ENCODE assay signal across 9 cellular contexts in genomic region chr17:47720754-47721533, GRCh38. TPM values are rescaled to one million over a fixed set of nuclear protein-coding genes. Genes with fewer than 3 reads are reported as not detected.
DNase-seq lines count a peak whose midpoint lies in the region; ATAC-seq, FAIRE-seq and TF ChIP-seq lines count a peak whose summit lies in the region.
"Had no signal": no experiment of that assay in that cellular context is flagged by ENCODE, and none has a peak within 500 bp of the region (broad histone marks: within the 10 kb centered on the region; RNA-seq: fewer than 3 reads in every experiment).

No MANE protein-coding gene starts in this region.

- ATAC-seq in Panc1: peak; percentile 37; the same call in 1 of the 2 replicates

- peak overlapping the region; percentile 95 for H3K27ac Mint-ChIP-seq in activated T-helper 2 cell treated with anti-CD3 and anti-CD28 coated beads, Interferon-gamma antibody, Interleukin-2, Interleukin-4, amounts not matched to agents 10 μg/mL and 5 μg/mL and 100 μg/mL, durations not matched to agents 14 hours and 24 hours and 36 hours

- no peaks in the 10 kb centered on the region for H3K27me3 Mint-ChIP-seq in activated T-helper 2 cell treated with anti-CD3 and anti-CD28 coated beads, Interferon-gamma antibody, Interleukin-2, Interleukin-4, amounts not matched to agents 10 μg/mL and 5 μg/mL and 100 μg/mL, durations not matched to agents 14 hours and 24 hours and 36 hours (ENCODE audit: low read depth)

- intact Hi-C loops in Panc1 (cut with micrococcal nuclease; ENCODE audit: unreplicated experiment): no loop called here
- intact Hi-C loops in activated T-helper 2 cell treated with anti-CD3 and anti-CD28 coated beads, Interferon-gamma antibody, Interleukin-2, Interleukin-4, amounts not matched to agents 10 μg/mL and 5 μg/mL and 100 μg/mL, durations not matched to agents 14 hours and 24 hours and 36 hours (cut with micrococcal nuclease): loop anchor here (1.0 kb wide), 3 partner anchors 12 to 22 kb away; partner anchors contain the start of gene TBX21

- BruUV-seq in Panc1 (replicated peaks; lab: Mats Ljungman, UMichigan): no TSS peak

- peaks cover 3% of the 10 kb centered on the region; the same call in 1 of the 2 replicates for H3K4me1 ChIP-seq in Panc1 (ENCODE audit: control insufficient read depth, insufficient read depth, low read length)

- no peaks in the 10 kb centered on the region for H3K36me3 Mint-ChIP-seq in activated T-helper 2 cell treated with anti-CD3 and anti-CD28 coated beads, Interferon-gamma antibody, Interleukin-2, Interleukin-4, amounts not matched to agents 10 μg/mL and 5 μg/mL and 100 μg/mL, durations not matched to agents 14 hours and 24 hours and 36 hours (ENCODE audit: low read depth)

- peak overlapping the region; percentile 64 for H3K4me3 Mint-ChIP-seq in activated T-helper 2 cell treated with anti-CD3 and anti-CD28 coated beads, Interferon-gamma antibody, Interleukin-2, Interleukin-4, amounts not matched to agents 10 μg/mL and 5 μg/mL and 100 μg/mL, durations not matched to agents 14 hours and 24 hours and 36 hours (ENCODE audit: low read depth)

- in situ Hi-C loops in Panc1 (cut with HindIII; ENCODE audit: low pct_unique_long_range_greater_than_20kb, low sequenced_read_pairs): no loop called here

- POLR2A ChIA-PET in Panc1 (lab: Charles Lee): no interaction called here

- H3K9me3 Mint-ChIP-seq in activated T-helper 2 cell treated with anti-CD3 and anti-CD28 coated beads, Interferon-gamma antibody, Interleukin-2, Interleukin-4, amounts not matched to agents 10 μg/mL and 5 μg/mL and 100 μg/mL, durations not matched to agents 14 hours and 24 hours and 36 hours: no peaks in the 10 kb centered on the region

- no peaks in the 10 kb centered on the region for H3K9me3 ChIP-seq in Panc1 (ENCODE audit: control insufficient read depth, insufficient read depth, low read depth, low read length)

- no peaks in the 10 kb centered on the region for H3K36me3 ChIP-seq in Panc1 (ENCODE audit: control insufficient read depth, insufficient read depth, low read length)

- FAIRE-seq in urothelium cell line (lab: Jason Lieb, UNC) (no peak), D721Med (lab: Jason Lieb, UNC) (no peak)
- FAIRE-seq: A204.1 had no signal

- no peaks in the 10 kb centered on the region for H3K27me3 ChIP-seq in Panc1 (ENCODE audit: control insufficient read depth, insufficient read depth, low read length)

- CTCF ChIA-PET in Panc1 (lab: Charles Lee): no interaction called here

- H3K4me3 ChIP-seq in Panc1 (ENCODE audit: low read depth in 2 of 2, low read length in 2 of 2): no peak overlapping the region

- peaks cover 73% of the 10 kb centered on the region for H3K4me1 Mint-ChIP-seq in activated T-helper 2 cell treated with anti-CD3 and anti-CD28 coated beads, Interferon-gamma antibody, Interleukin-2, Interleukin-4, amounts not matched to agents 10 μg/mL and 5 μg/mL and 100 μg/mL, durations not matched to agents 14 hours and 24 hours and 36 hours (ENCODE audit: low read depth)

- peak; percentile 78 for DNase-seq in DMS53 (lab: John Stamatoyannopoulos, UW)
- DNase-seq in DMS53 treated with DMSO at 0.1 percent for 48 hours (lab: John Stamatoyannopoulos, UW; ENCODE audit: unreplicated experiment): no peak
- DNase-seq in Panc1 (ENCODE audit: low read depth, low spot score): no peak
- peak; percentile 82 for DNase-seq in activated T-helper 2 cell treated with anti-CD3 and anti-CD28 coated beads, Interferon-gamma antibody, Interleukin-2, Interleukin-4, amounts not matched to agents 10 μg/mL and 5 μg/mL and 100 μg/mL, durations not matched to agents 14 hours and 24 hours and 36 hours (ENCODE audit: low spot score)
- DNase-seq in myocyte (ENCODE audit: low read depth): peak; percentile 44
- peak; percentile 87 for DNase-seq in urothelium cell line (ENCODE audit: low spot score)
- no peak for DNase-seq in NCI-H446 treated with DMSO at 0.1 percent for 48 hours (lab: John Stamatoyannopoulos, UW)
- no peak for DNase-seq in D721Med (ENCODE audit: insufficient read length, low spot score)

- H3K27ac ChIP-seq in Panc1 (ENCODE audit: low read length): no peak overlapping the region

- TF ChIP-seq CTCF in Panc1 (IDR thresholded peaks at IDR 0.05) (no peak), D721Med (IDR thresholded peaks at IDR 0.05; ENCODE audit: insufficient read depth, missing control alignments) (no peak)

RNA-seq across cellular contexts. Expression of gene TBX21, which starts 12.1 kb away (rescaled TPM):
- total RNA-seq in Panc1 (2021; ENCODE audit: unreplicated experiment) (0.10 TPM), myocyte (not detected in 2 replicates)
- not detected for polyA plus RNA-seq in Panc1 (2012; ENCODE audit: insufficient read length)
- 40.4 and 40.6 TPM in 2 replicates for total RNA-seq in activated T-helper 2 cell treated with anti-CD3 and anti-CD28 coated beads, Interferon-gamma antibody, Interleukin-2, Interleukin-4, amounts not matched to agents 10 μg/mL and 5 μg/mL and 100 μg/mL, durations not matched to agents 14 hours and 24 hours and 36 hours
- polyA plus RNA-seq in myocyte (2012): not detected

RNA-seq across cellular contexts. Expression of gene TBKBP1, which starts 27.0 kb away (rescaled TPM):
- total RNA-seq in Panc1 (2021; ENCODE audit: unreplicated experiment): 12.0 TPM
- 18.5 TPM for polyA plus RNA-seq in Panc1 (2012; ENCODE audit: insufficient read length)
- 9.8 and 11.3 TPM in 2 replicates for total RNA-seq in activated T-helper 2 cell treated with anti-CD3 and anti-CD28 coated beads, Interferon-gamma antibody, Interleukin-2, Interleukin-4, amounts not matched to agents 10 μg/mL and 5 μg/mL and 100 μg/mL, durations not matched to agents 14 hours and 24 hours and 36 hours
- total RNA-seq in myocyte: 13.7 and 18.0 TPM in 2 replicates
- 14.2 TPM for polyA plus RNA-seq in myocyte (2012)

Comparison
In these comparisons a context has a peak if more than half of its experiments do, and no peak if none do; other contexts are left out.
1. DNase-seq: peak in DMS53 (single experiment), activated T-helper 2 cell treated with anti-CD3 and anti-CD28 coated beads, Interferon-gamma antibody, Interleukin-2, Interleukin-4, amounts not matched to agents 10 μg/mL and 5 μg/mL and 100 μg/mL, durations not matched to agents 14 hours and 24 hours and 36 hours (single experiment), myocyte (single experiment) and urothelium cell line (single experiment); none in DMS53 treated with DMSO at 0.1 percent for 48 hours (single experiment), Panc1 (single experiment), NCI-H446 treated with DMSO at 0.1 percent for 48 hours (single experiment) and D721Med (single experiment).
2. RNA of gene TBX21, which starts 12.1 kb away (total RNA-seq): 40.4 to 40.6 TPM in activated T-helper 2 cell treated with anti-CD3 and anti-CD28 coated beads, Interferon-gamma antibody, Interleukin-2, Interleukin-4, amounts not matched to agents 10 μg/mL and 5 μg/mL and 100 μg/mL, durations not matched to agents 14 hours and 24 hours and 36 hours; 0.10 TPM in Panc1 (single experiment) and not detected in myocyte; every median in the first group is over 10 times any median in the second.